Comparison of ENCODE assay signal across 8 cellular contexts in the genomic region with DNA sequence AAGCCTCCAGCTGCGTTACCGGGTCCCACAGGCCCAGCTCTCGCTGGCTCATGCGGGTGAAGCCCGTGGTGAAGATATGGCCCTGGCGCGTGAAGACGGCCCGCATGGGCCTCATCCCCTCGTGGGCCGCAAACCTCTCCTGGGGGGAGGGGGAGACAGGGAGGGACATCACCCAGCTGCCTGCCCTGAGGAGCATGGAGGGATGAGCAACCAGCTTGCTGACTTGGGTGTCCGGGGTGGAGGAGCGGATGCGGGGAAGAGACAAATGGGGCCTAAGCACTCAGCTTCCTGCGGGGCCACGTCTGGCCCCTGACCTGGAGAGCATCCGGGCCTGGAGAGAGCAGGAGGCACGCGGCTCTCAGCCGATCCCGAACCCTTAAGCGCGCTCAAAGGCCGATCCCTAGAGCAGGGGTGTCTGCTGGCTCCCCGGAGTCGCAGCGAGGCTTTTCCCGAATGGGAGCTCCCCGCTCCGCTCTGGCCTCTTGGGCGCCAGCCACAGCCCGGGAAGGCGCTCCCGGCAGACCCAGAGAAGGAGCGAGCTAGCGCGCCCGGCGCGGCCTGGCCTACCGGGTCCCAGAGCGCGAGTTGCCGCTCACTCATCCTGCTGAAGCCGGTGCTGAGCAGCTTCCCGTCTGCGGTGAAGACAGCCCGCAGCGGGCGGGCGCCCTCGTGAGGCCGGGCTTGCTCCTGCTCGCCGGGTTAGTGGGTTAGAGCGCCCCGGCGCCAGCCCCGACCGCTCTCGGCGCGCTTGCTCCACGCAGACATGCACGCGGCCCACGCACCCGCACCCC. TPM values are rescaled to one million over a fixed set of nuclear protein-coding genes. Genes with fewer than 3 reads are reported as not detected.
DNase-seq lines count a peak whose midpoint lies in the region; ATAC-seq, FAIRE-seq and TF ChIP-seq lines count a peak whose summit lies in the region.

No MANE protein-coding gene starts in this region.

- DNase-seq in NCI-H510A treated with DMSO at 0.1 percent for 48 hours (lab: John Stamatoyannopoulos, UW) = peak; percentile 11
- DNase-seq in NCI-H510A (lab: John Stamatoyannopoulos, UW) = no peak
- peak; percentile 32 for DNase-seq in NCI-H1092 treated with DMSO at 0.1 percent for 48 hours (lab: John Stamatoyannopoulos, UW)
- DNase-seq in caudate nucleus (lab: John Stamatoyannopoulos, UW) = peak in 54 of 61 donors; percentile 29 to 89 (median 70)
- DNase-seq in kidney = peak; percentile 90
- peak; percentile 65 to 85 (median 72) for DNase-seq in stimulated activated CD4-positive, alpha-beta T cell treated with anti-CD3 and anti-CD28 coated beads, Interleukin-1b, Interleukin-23, amount 100 ng/mL, for 24 hours (ENCODE audit: low read depth in 4 of 4, low spot score in 1 of 4)

- H3K27ac ChIP-seq in caudate nucleus (ENCODE audit: low read depth, low read length) (no peak overlapping the region), kidney (ENCODE audit: low read depth in 2 of 2, low read length in 2 of 2) (no peak overlapping the region)

- peak overlapping the region; percentile 29 to 37 for H3K4me3 ChIP-seq in kidney (ENCODE audit: low read length in 2 of 2)

- H3K36me3 ChIP-seq in kidney (ENCODE audit: control insufficient read depth in 1 of 2, insufficient read depth in 2 of 2, low read length in 2 of 2) = no peaks in the 10 kb centered on the region

- FAIRE-seq in kidney (lab: Jason Lieb, UNC) = no peak

- no peak overlapping the region for H3K9ac ChIP-seq in kidney (ENCODE audit: low read length in 2 of 2)

- H3K9me3 ChIP-seq in kidney (ENCODE audit: control insufficient read depth in 1 of 2, low read length in 2 of 2) = no peaks in the 10 kb centered on the region

- intact Hi-C loops in kidney (cut with DNase I) = no loop called here

- ATAC-seq in activated CD4-positive, CD25-positive, alpha-beta regulatory T cell treated with anti-CD3 and anti-CD28 coated beads, Interleukin-2, amount 50 U/mL, for 24 hours = peak; percentile 45 to 51
- no peak for ATAC-seq in HG02571 (IDR thresholded peaks at IDR 0.05; ENCODE audit: unreplicated experiment)

- peak; percentile 66 for TF ChIP-seq CTCF in kidney (IDR thresholded peaks at IDR 0.05; ENCODE audit: borderline replicate concordance, extremely low read depth, insufficient read depth)

- peaks cover 17 to 37% of the 10 kb centered on the region in 2 donors for H3K4me1 ChIP-seq in kidney (ENCODE audit: control insufficient read depth in 1 of 2, insufficient read depth in 1 of 2, low read depth in 1 of 2, low read length in 2 of 2)

RNA-seq across cellular contexts. Expression of gene CORO6, which starts 5.0 kb away (rescaled TPM):
- 5.9 TPM for total RNA-seq in kidney
- polyA plus RNA-seq in kidney (ENCODE audit: insufficient read depth, low read depth, low replicate concordance) = 2.1 TPM

RNA-seq across cellular contexts. Expression of gene ANKRD13B, which starts 24.7 kb away (rescaled TPM):
- total RNA-seq in kidney = 3.3 TPM
- polyA plus RNA-seq in kidney (ENCODE audit: insufficient read depth, low read depth, low replicate concordance) = 2.8 TPM

RNA-seq across cellular contexts. Expression of gene GIT1, which starts 28.2 kb away (rescaled TPM):
- 41.9 TPM for total RNA-seq in kidney
- polyA plus RNA-seq in kidney (ENCODE audit: insufficient read depth, low read depth, low replicate concordance) = 21.4 TPM

RNA-seq across cellular contexts. Expression of gene TP53I13, which starts 49.2 kb away (rescaled TPM):
- total RNA-seq in kidney = 51.6 TPM
- polyA plus RNA-seq in kidney (ENCODE audit: insufficient read depth, low read depth, low replicate concordance) = 75.5 TPM

RNA-seq across cellular contexts. Expression of gene ABHD15, which starts 50.8 kb away (rescaled TPM):
- 9.8 TPM for total RNA-seq in kidney
- polyA plus RNA-seq in kidney (ENCODE audit: insufficient read depth, low read depth, low replicate concordance) = 8.9 TPM
